8 cellular contexts compared by ENCODE assay signal in the genomic region with DNA sequence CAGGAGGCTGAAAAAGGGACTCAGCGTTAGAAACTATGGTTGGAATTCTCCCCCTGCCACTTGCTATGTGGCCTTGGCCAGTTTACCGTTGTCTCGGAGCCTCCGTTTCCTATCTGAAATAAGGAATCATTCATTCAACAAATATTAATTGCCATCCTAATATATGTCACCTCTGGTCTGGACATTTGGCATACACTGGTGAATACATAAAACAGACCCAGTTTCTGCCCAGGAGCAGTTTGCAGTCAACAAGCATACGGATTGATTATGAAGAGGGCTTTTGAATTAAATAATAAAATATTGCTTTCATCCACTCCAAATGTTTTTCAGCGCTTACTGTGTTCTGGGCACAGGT. TPM values are rescaled to one million over a fixed set of nuclear protein-coding genes. Genes with fewer than 3 reads are reported as not detected.
DNase-seq lines count a peak whose midpoint lies in the region; ATAC-seq and TF ChIP-seq lines count a peak whose summit lies in the region.

No MANE protein-coding gene starts in this region.

- H3K36me3 ChIP-seq in CD8-positive, alpha-beta T cell (ENCODE audit: insufficient read depth, low read length), result no peaks in the 10 kb centered on the region
- no peaks in the 10 kb centered on the region for H3K36me3 ChIP-seq in neuron (ENCODE audit: insufficient read depth, low read length)

- H3K4me1 Mint-ChIP-seq in CD8-positive, alpha-beta T cell (ENCODE audit: low read depth), result peaks cover 23% of the 10 kb centered on the region
- H3K4me1 Mint-ChIP-seq in effector memory CD8-positive, alpha-beta T cell (ENCODE audit: low read depth in 2 of 2), result peaks cover 10 to 17% of the 10 kb centered on the region in 2 donors

- TF ChIP-seq POLR2A in NB4 (IDR thresholded peaks at IDR 0.05; ENCODE audit: extremely low read depth, insufficient read length), result no peak

- H3K36me3 Mint-ChIP-seq in CD8-positive, alpha-beta T cell, result no peaks in the 10 kb centered on the region
- H3K36me3 Mint-ChIP-seq in effector memory CD8-positive, alpha-beta T cell (ENCODE audit: insufficient read depth), result peaks cover 4% of the 10 kb centered on the region

- no peaks in the 10 kb centered on the region for H3K9me3 Mint-ChIP-seq in CD8-positive, alpha-beta T cell
- no peaks in the 10 kb centered on the region for H3K9me3 Mint-ChIP-seq in effector memory CD8-positive, alpha-beta T cell

- intact Hi-C loops in CD8-positive, alpha-beta T cell (cut with DNase I, micrococcal nuclease), result loop anchor here in 1 of 2 experiments (10.0 kb wide), 1 partner anchor 852 kb away; no protein-coding TSS in a partner anchor

- CTCF ChIA-PET in CD8-positive, alpha-beta T cell (lab: Charles Lee), result no interaction called here

- H2AFZ ChIP-seq in neuron (ENCODE audit: low read depth, low read length), result no peak overlapping the region

- peak overlapping the region; percentile 78 for H3K4me3 ChIP-seq in CD8-positive, alpha-beta T cell (ENCODE audit: low read depth, low read length)
- H3K4me3 ChIP-seq in NB4 (ENCODE audit: low read depth, low read length) (peak overlapping the region; percentile 40), neuron (ENCODE audit: low read length) (peak overlapping the region; percentile 25)

- H3K4me1 ChIP-seq in CD8-positive, alpha-beta T cell (ENCODE audit: insufficient read depth, low read length), result peaks cover 31% of the 10 kb centered on the region
- peaks cover 30% of the 10 kb centered on the region for H3K4me1 ChIP-seq in neuron (ENCODE audit: insufficient read depth, low read length)

- no peak for ATAC-seq in CD8-positive, alpha-beta T cell
- no peak for ATAC-seq in effector memory CD8-positive, alpha-beta T cell (replicated peaks)

- POLR2A ChIA-PET in CD8-positive, alpha-beta T cell (lab: Charles Lee), result interaction anchor here (0.9 to 1.5 kb wide), 3 partner anchors 16 to 51 kb away, joined by 3 to 7 read pairs (median 3); a partner anchor contains a TSS

- peak overlapping the region; percentile 86 for H3K4me3 Mint-ChIP-seq in CD8-positive, alpha-beta T cell
- peak overlapping the region; percentile 77 to 88 for H3K4me3 Mint-ChIP-seq in effector memory CD8-positive, alpha-beta T cell

- H3K9me3 ChIP-seq in CD8-positive, alpha-beta T cell (ENCODE audit: low read length), result no peaks in the 10 kb centered on the region
- peaks cover 4% of the 10 kb centered on the region for H3K9me3 ChIP-seq in neuron (ENCODE audit: low read length)

- peaks cover 47% of the 10 kb centered on the region for H3K27me3 Mint-ChIP-seq in CD8-positive, alpha-beta T cell (ENCODE audit: low read depth)
- peaks cover 63 to 65% of the 10 kb centered on the region in 2 donors for H3K27me3 Mint-ChIP-seq in effector memory CD8-positive, alpha-beta T cell

- no peak overlapping the region for H3K27ac Mint-ChIP-seq in CD8-positive, alpha-beta T cell
- H3K27ac Mint-ChIP-seq in effector memory CD8-positive, alpha-beta T cell, result no peak overlapping the region

- no peak for DNase-seq in CD8-positive, alpha-beta T cell
- no peak for DNase-seq in NB4 (ENCODE audit: low read depth)
- no peak for DNase-seq in effector memory CD8-positive, alpha-beta T cell
- DNase-seq in GM19238 (ENCODE audit: insufficient read length, low spot score), result no peak
- no peak for DNase-seq in Ammon's horn (ENCODE audit: low spot score)
- DNase-seq in DMS79 (lab: John Stamatoyannopoulos, UW), result no peak
- DNase-seq in NCI-H1092 (lab: John Stamatoyannopoulos, UW), result no peak

- peaks cover 26% of the 10 kb centered on the region for H3K27me3 ChIP-seq in CD8-positive, alpha-beta T cell (ENCODE audit: insufficient read depth, low read length)
- H3K27me3 ChIP-seq in neuron (ENCODE audit: insufficient read depth, low read length), result peaks cover 84% of the 10 kb centered on the region

- TF ChIP-seq CTCF in CD8-positive, alpha-beta T cell (IDR thresholded peaks at IDR 0.05), result no peak
- no peak for TF ChIP-seq CTCF in NB4 (IDR thresholded peaks at IDR 0.05; ENCODE audit: low read depth, low read length)

- no peak overlapping the region for H3K27ac ChIP-seq in CD8-positive, alpha-beta T cell (ENCODE audit: low read depth, low read length)

RNA-seq across cellular contexts. Expression of a gene that starts 7.6 kb away (rescaled TPM):
- total RNA-seq in CD8-positive, alpha-beta T cell, result not detected

RNA-seq across cellular contexts. Expression of a gene that starts 28.0 kb away (rescaled TPM):
- 10 to 100 TPM; 67.3 to 69.3 TPM for total RNA-seq in CD8-positive, alpha-beta T cell

Comparison
In these comparisons a context has a peak if more than half of its experiments do, and no peak if none do; other contexts are left out.
1. H3K4me3 ChIP-seq: peak in every context shown above with its lines; median percentile 78 in CD8-positive, alpha-beta T cell; 40 in NB4; 25 in neuron.